Comparison of ENCODE assay signal across 1 cellular context in the genomic region with DNA sequence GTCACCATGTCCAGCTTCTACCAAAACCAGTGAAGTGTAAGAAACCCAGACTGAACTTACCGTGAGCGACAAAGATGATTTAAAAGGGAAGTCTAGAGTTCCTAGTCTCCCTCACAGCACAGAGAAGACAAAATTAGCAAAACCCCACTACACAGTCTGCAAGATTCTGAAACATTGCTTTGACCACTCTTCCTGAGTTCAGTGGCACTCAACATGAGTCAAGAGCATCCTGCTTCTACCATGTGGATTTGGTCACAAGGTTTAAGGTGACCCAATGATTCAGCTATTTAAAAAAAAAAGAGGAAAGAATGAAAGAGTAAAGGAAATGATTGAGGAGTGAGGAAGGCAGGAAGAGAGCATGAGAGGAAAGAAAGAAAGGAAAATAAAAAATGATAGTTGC.
TF ChIP-seq lines count a peak whose summit lies in the region.

No MANE protein-coding gene starts in this region.

TF ChIP-seq in WTC11, 78 proteins besides CTCF, POLR2A, EP300 and RAD21 (continued from another document):
- TF ChIP-seq, protein P1, sequence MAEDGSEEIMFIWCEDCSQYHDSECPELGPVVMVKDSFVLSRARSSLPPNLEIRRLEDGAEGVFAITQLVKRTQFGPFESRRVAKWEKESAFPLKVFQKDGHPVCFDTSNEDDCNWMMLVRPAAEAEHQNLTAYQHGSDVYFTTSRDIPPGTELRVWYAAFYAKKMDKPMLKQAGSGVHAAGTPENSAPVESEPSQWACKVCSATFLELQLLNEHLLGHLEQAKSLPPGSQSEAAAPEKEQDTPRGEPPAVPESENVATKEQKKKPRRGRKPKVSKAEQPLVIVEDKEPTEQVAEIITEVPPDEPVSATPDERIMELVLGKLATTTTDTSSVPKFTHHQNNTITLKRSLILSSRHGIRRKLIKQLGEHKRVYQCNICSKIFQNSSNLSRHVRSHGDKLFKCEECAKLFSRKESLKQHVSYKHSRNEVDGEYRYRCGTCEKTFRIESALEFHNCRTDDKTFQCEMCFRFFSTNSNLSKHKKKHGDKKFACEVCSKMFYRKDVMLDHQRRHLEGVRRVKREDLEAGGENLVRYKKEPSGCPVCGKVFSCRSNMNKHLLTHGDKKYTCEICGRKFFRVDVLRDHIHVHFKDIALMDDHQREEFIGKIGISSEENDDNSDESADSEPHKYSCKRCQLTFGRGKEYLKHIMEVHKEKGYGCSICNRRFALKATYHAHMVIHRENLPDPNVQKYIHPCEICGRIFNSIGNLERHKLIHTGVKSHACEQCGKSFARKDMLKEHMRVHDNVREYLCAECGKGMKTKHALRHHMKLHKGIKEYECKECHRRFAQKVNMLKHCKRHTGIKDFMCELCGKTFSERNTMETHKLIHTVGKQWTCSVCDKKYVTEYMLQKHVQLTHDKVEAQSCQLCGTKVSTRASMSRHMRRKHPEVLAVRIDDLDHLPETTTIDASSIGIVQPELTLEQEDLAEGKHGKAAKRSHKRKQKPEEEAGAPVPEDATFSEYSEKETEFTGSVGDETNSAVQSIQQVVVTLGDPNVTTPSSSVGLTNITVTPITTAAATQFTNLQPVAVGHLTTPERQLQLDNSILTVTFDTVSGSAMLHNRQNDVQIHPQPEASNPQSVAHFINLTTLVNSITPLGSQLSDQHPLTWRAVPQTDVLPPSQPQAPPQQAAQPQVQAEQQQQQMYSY (CRISPR knock-in tag; IDR thresholded peaks at IDR 0.05): no peak
- no peak for TF ChIP-seq ZNF423 (CRISPR knock-in tag; IDR thresholded peaks at IDR 0.05)
- TF ChIP-seq ZNF232 (CRISPR knock-in tag; IDR thresholded peaks at IDR 0.05): no peak
- no peak for TF ChIP-seq FOXP4 (CRISPR knock-in tag; IDR thresholded peaks at IDR 0.05)
- TF ChIP-seq, protein P2, sequence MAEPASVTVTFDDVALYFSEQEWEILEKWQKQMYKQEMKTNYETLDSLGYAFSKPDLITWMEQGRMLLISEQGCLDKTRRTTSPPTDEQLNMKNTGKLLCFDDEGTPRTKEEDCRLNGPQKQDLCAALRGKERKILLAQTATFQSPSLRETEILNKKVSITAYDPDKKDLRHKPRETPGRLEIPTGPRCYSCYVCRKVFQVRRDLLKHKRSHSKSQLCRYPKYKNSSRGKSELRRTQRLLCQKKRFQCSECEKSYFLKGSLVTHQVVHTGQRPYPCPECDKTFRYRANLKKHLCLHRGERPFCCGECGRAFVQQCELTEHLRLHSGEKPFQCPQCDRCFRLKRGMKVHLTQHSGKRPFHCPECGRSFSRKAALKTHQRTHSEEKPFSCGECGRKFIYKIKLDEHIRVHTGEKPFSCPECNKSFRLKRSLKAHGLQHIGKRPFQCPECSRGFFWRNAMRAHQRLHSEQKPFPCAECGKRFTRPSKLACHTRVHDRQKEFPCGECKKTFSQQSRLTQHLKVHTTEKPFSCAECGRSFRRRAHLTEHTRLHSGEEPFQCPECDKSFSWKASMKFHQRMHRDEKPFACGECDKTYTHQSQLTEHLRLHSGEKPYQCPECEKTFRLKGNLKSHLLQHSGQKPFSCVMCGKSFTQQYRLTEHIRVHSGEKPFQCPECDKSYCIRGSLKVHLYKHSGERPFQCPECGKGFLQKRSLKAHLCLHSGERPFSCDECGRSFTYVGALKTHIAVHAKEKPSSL (CRISPR knock-in tag; conservative IDR thresholded peaks at IDR 0.05): no peak
TF ChIP-seq in WTC11: peak in this region for 0.
